8 cellular contexts compared by ENCODE assay signal in the genomic region with DNA sequence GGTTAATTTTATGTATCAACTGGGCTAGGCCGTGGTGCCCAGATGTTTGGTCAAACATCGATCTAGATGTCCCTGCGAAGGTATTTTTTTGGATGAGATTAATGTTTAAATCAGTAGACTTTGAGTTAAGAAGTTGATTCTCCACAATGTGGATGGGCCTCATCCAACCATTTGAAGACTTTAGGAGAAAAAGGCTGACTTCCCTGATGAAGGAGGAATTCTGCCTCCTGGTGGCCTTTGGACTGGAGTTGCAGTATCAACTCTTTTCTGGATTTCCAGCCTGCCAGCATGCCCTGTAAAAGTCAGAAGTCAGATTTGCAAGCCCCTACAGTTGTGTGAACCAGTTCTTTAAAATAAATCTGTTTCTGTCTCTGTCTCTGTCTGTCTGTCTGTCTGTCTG.
A peak's percentile ranks its signal among the peaks of the same experiment; 100 is the strongest.
DNase-seq lines count a peak whose midpoint lies in the region; ATAC-seq and TF ChIP-seq lines count a peak whose summit lies in the region.

No MANE protein-coding gene starts in this region.

- no peak overlapping the region for H2AFZ ChIP-seq in PC-3 (ENCODE audit: low read length)
- no peak overlapping the region for H2AFZ ChIP-seq in fibroblast of lung (ENCODE audit: low read length)

- BruUV-seq in PC-3 (replicated peaks; lab: Mats Ljungman, UMichigan) = no TSS peak

- POLR2A ChIA-PET in PC-3 (lab: Charles Lee; ENCODE audit: unreplicated experiment) = no interaction called here

- H3K4me3 ChIP-seq in PC-3 (ENCODE audit: low read length) = no peak overlapping the region
- no peak overlapping the region for H3K4me3 ChIP-seq in fibroblast of lung (replicated peaks in 1 of 4; ENCODE audit: control extremely low read depth in 1 of 4, insufficient read depth in 1 of 4, low read depth in 3 of 4, low read length in 4 of 4)

- H3F3A ChIP-seq in PC-3 (ENCODE audit: low read length, unreplicated experiment) = no peaks in the 10 kb centered on the region

- peaks cover 11% of the 10 kb centered on the region; the same call in 1 of the 2 replicates for H3K27me3 ChIP-seq in PC-3 (ENCODE audit: low read length)
- H3K27me3 ChIP-seq in fibroblast of lung (ENCODE audit: control insufficient read depth, insufficient read depth, low read length) = no peaks in the 10 kb centered on the region

- CTCF ChIA-PET in PC-3 (lab: Charles Lee) = no interaction called here

- H3K9me3 ChIP-seq in PC-3 (ENCODE audit: low read length) = 0 out of 2 replicates have a peak, but pooled peaks cover 3% of the 10 kb centered on the region
- no peaks in the 10 kb centered on the region for H3K9me3 ChIP-seq in fibroblast of lung (ENCODE audit: control insufficient read depth, insufficient read depth, low read depth, low read length)

- peak; percentile 8 for TF ChIP-seq CTCF in GM10266 (IDR thresholded peaks at IDR 0.05; ENCODE audit: control insufficient read depth, insufficient read depth, low read depth, missing control alignments)
- TF ChIP-seq CTCF in PC-3 (conservative IDR thresholded peaks at IDR 0.05; ENCODE audit: low read depth, low read length) = peak; percentile 61
- peak; percentile 58 to 68 for TF ChIP-seq CTCF in fibroblast of lung (conservative IDR thresholded peaks at IDR 0.05 in 1 of 2, IDR thresholded peaks at IDR 0.05 in 1 of 2; ENCODE audit: low read depth in 1 of 2, low read length in 2 of 2)

- DNase-seq in GM10266 (ENCODE audit: extremely low spot score) (no peak), PC-3 (peak; percentile 40), fibroblast of lung (ENCODE audit: low read depth in 2 of 2) (peak; percentile 36 to 58), putamen (ENCODE audit: low spot score) (peak; percentile 12), HPDE6-E6E7 (ENCODE audit: extremely low spot score) (no peak), sciatic nerve (ENCODE audit: low spot score) (no peak), retina (no peak)

- H3K4me1 ChIP-seq in PC-3 (ENCODE audit: insufficient read depth, low read length) (no peaks in the 10 kb centered on the region), fibroblast of lung (ENCODE audit: control insufficient read depth, extremely low read depth, insufficient read depth, low read length) (no peaks in the 10 kb centered on the region)

- H3K36me3 ChIP-seq in PC-3 (ENCODE audit: low read depth, low read length) (no peaks in the 10 kb centered on the region), fibroblast of lung (ENCODE audit: control insufficient read depth, insufficient read depth, low read length) (no peaks in the 10 kb centered on the region)

- ATAC-seq in PC-3 = no peak
- no peak for ATAC-seq in HG03469 (IDR thresholded peaks at IDR 0.05; ENCODE audit: unreplicated experiment)
- no peak for ATAC-seq in sciatic nerve

- intact Hi-C loops in PC-3 (cut with micrococcal nuclease) = loop anchor here (2.0 kb wide), 1 partner anchor 148 kb away; no protein-coding TSS in a partner anchor
- intact Hi-C loops in sciatic nerve (cut with DNase I) = no loop called here

- H4K20me1 ChIP-seq in PC-3 (ENCODE audit: low read length) (no peaks in the 10 kb centered on the region), fibroblast of lung (ENCODE audit: control insufficient read depth, extremely low read depth, insufficient read depth, low read length) (no peaks in the 10 kb centered on the region)

- no peak overlapping the region for H3K4me2 ChIP-seq in PC-3 (ENCODE audit: low read length)
- no peak overlapping the region for H3K4me2 ChIP-seq in fibroblast of lung (ENCODE audit: extremely low read depth, insufficient read depth, low read length)

- H3K9me2 ChIP-seq in PC-3 (replicated peaks; ENCODE audit: low read length) = no peaks in the 10 kb centered on the region

- H3K9ac ChIP-seq in PC-3 (ENCODE audit: low read length) = no peak overlapping the region
- no peak overlapping the region for H3K9ac ChIP-seq in fibroblast of lung (ENCODE audit: insufficient read depth, low read length)

- H3K27ac ChIP-seq in PC-3 (ENCODE audit: low read length) (no peak overlapping the region), fibroblast of lung (ENCODE audit: insufficient read depth, low read length) (no peak overlapping the region)

- no peaks in the 10 kb centered on the region for H3K79me2 ChIP-seq in PC-3 (ENCODE audit: low read length)
- H3K79me2 ChIP-seq in fibroblast of lung (ENCODE audit: control insufficient read depth, insufficient read depth, low read length) = no peaks in the 10 kb centered on the region

Comparison
In these comparisons a context has a peak if more than half of its experiments do, and no peak if none do; other contexts are left out.
1. DNase-seq: peak in PC-3 (single experiment), fibroblast of lung (2 of 2) and putamen (single experiment); none in GM10266 (single experiment), HPDE6-E6E7 (single experiment), sciatic nerve (single experiment) and retina (single experiment).
2. CTCF ChIP-seq: peak in every context shown above with its lines; median percentile 63 in fibroblast of lung; 61 in PC-3; 8 in GM10266.